Comparison of ENCODE assay signal across 16 cellular contexts in the genomic region with DNA sequence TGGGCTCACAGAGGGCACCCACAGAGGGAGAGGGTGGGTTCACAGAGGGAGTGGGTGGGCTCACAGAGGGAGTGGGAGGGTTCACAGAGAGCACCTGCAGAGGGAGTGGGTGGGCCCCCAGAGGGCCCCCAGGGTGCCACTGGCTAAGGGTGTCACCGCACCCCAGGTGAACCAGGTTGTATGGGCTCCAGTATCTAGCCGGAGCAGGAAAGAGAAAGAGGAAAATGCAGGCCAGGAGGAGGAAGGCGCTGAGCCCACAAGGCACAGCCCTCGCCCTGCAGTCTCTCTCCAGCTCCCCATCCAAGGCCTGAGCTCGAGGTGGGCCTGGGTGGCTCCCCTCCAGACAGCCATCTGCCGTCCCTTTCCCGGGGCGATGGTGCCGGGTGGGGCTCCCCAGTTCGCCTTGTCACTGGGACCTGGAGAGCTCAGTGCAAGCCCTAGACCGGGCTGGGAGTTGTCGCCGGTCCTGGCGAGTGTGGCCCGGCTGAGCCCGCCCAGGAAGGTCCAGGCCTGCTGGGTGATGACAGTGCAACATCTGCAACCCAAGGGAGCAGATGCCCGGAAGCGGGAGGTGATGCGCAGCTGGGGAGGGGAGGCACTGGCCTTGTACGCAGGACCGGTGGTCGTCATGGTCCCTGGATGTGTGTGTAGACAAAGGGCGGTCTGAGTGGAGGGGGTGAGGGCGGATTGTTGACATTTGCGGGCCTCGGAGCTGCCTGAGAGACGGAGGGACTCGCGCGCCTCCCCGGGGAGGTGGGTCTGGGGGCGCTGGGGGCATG. TPM values are rescaled to one million over a fixed set of nuclear protein-coding genes. Genes with fewer than 3 reads are reported as not detected.
DNase-seq lines count a peak whose midpoint lies in the region; ATAC-seq and TF ChIP-seq lines count a peak whose summit lies in the region.
"Had no signal": no experiment of that assay in that cellular context is flagged by ENCODE, and none has a peak within 500 bp of the region (broad histone marks: within the 10 kb centered on the region; RNA-seq: fewer than 3 reads in every experiment).

No MANE protein-coding gene starts in this region.

- TF ChIP-seq CTCF in GM23338 (conservative IDR thresholded peaks at IDR 0.05; ENCODE audit: low read depth in 2 of 2) (no peak), nephron (IDR thresholded peaks at IDR 0.05; ENCODE audit: unreplicated experiment in 3 of 3) (no peak)

- H3K9me2 ChIP-seq in GM23338 (ENCODE audit: insufficient read depth): no peaks in the 10 kb centered on the region

- intact Hi-C loops in activated T-helper 2 cell treated with anti-CD3 and anti-CD28 coated beads, Interferon-gamma antibody, Interleukin-2, Interleukin-4, amounts not matched to agents 10 μg/mL and 5 μg/mL and 100 μg/mL, durations not matched to agents 14 hours and 24 hours and 36 hours (cut with micrococcal nuclease): no loop called here

- peaks cover 6% of the 10 kb centered on the region; the same call in 1 of the 2 replicates for H4K20me1 ChIP-seq in GM23338 (replicated peaks; ENCODE audit: insufficient read depth)

- peaks cover 14% of the 10 kb centered on the region for H3K4me1 Mint-ChIP-seq in GM23338
- no peaks in the 10 kb centered on the region for H3K4me1 Mint-ChIP-seq in activated T-helper 2 cell treated with anti-CD3 and anti-CD28 coated beads, Interferon-gamma antibody, Interleukin-2, Interleukin-4, amounts not matched to agents 10 μg/mL and 5 μg/mL and 100 μg/mL, durations not matched to agents 14 hours and 24 hours and 36 hours (ENCODE audit: low read depth)
- H3K4me1 Mint-ChIP-seq in nephron: peaks cover 6% of the 10 kb centered on the region

- H3K27ac Mint-ChIP-seq in GM23338 (no peak overlapping the region), nephron (no peak overlapping the region)
- no peak overlapping the region for H3K27ac Mint-ChIP-seq in activated T-helper 2 cell treated with anti-CD3 and anti-CD28 coated beads, Interferon-gamma antibody, Interleukin-2, Interleukin-4, amounts not matched to agents 10 μg/mL and 5 μg/mL and 100 μg/mL, durations not matched to agents 14 hours and 24 hours and 36 hours
- H3K27ac Mint-ChIP-seq: naive B cell had no signal

- peak overlapping the region; percentile 87 for H3K4me2 ChIP-seq in GM23338

- H3K27me3 ChIP-seq in GM23338 (ENCODE audit: insufficient read depth): peaks cover 21% of the 10 kb centered on the region

- peak; percentile 78 for DNase-seq in DMS53 (lab: John Stamatoyannopoulos, UW)
- DNase-seq in DMS53 treated with DMSO at 0.1 percent for 48 hours (lab: John Stamatoyannopoulos, UW; ENCODE audit: unreplicated experiment): no peak
- peak; percentile 24 for DNase-seq in GM23338 (ENCODE audit: low spot score)
- no peak for DNase-seq in activated T-helper 2 cell treated with anti-CD3 and anti-CD28 coated beads, Interferon-gamma antibody, Interleukin-2, Interleukin-4, amounts not matched to agents 10 μg/mL and 5 μg/mL and 100 μg/mL, durations not matched to agents 14 hours and 24 hours and 36 hours (ENCODE audit: low spot score)
- no peak for DNase-seq in substantia nigra (lab: John Stamatoyannopoulos, UW)
- no peak for DNase-seq in activated CD8-positive, alpha-beta memory T cell treated with anti-CD3 and anti-CD28 coated beads, Interleukin-2, amount 50 U/mL, for 4 hours
- no peak for DNase-seq in NOMO-1 treated with dmso at 0.1 percent for 144 hours (lab: John Stamatoyannopoulos, UW; ENCODE audit: unreplicated experiment)
- DNase-seq: activated naive CD4-positive, alpha-beta T cell treated with Interleukin-2 at 50 U/mL for 16 hours; MM.1S; naive B cell; stimulated activated CD4-positive, alpha-beta T cell treated with anti-CD3 and anti-CD28 coated beads, Interleukin-1b, Interleukin-23, amount 100 ng/mL, for 48 hours had no signal

- H3K4me1 ChIP-seq in GM23338 (ENCODE audit: insufficient read depth): peaks cover 10% of the 10 kb centered on the region; the same call in 1 of the 2 replicates

- H3K27ac ChIP-seq in GM23338 (ENCODE audit: low read depth) (no peak overlapping the region), substantia nigra (ENCODE audit: low read depth, low read length, poor library complexity, severe bottlenecking) (no peak overlapping the region)

- H3K36me3 Mint-ChIP-seq in GM23338 (ENCODE audit: low read depth): no peaks in the 10 kb centered on the region; the same call in 2 of the 3 replicates
- no peaks in the 10 kb centered on the region for H3K36me3 Mint-ChIP-seq in activated T-helper 2 cell treated with anti-CD3 and anti-CD28 coated beads, Interferon-gamma antibody, Interleukin-2, Interleukin-4, amounts not matched to agents 10 μg/mL and 5 μg/mL and 100 μg/mL, durations not matched to agents 14 hours and 24 hours and 36 hours (ENCODE audit: low read depth)
- H3K36me3 Mint-ChIP-seq in nephron (ENCODE audit: low read depth): no peaks in the 10 kb centered on the region
- H3K36me3 Mint-ChIP-seq: naive B cell had no signal

- H3K4me3 ChIP-seq in GM23338: peak overlapping the region; percentile 61

- no peaks in the 10 kb centered on the region for H3K79me2 ChIP-seq in GM23338 (replicated peaks; ENCODE audit: insufficient read depth)

- H3K9me3 Mint-ChIP-seq in GM23338 (no peaks in the 10 kb centered on the region; the same call in 2 of the 3 replicates), nephron (peaks cover 3% of the 10 kb centered on the region)
- H3K9me3 Mint-ChIP-seq in activated T-helper 2 cell treated with anti-CD3 and anti-CD28 coated beads, Interferon-gamma antibody, Interleukin-2, Interleukin-4, amounts not matched to agents 10 μg/mL and 5 μg/mL and 100 μg/mL, durations not matched to agents 14 hours and 24 hours and 36 hours: no peaks in the 10 kb centered on the region

- H3K4me3 Mint-ChIP-seq in GM23338 (peak overlapping the region; percentile 78), nephron (peak overlapping the region; percentile 63 to 78 (median 71))
- peak overlapping the region; percentile 5 for H3K4me3 Mint-ChIP-seq in activated T-helper 2 cell treated with anti-CD3 and anti-CD28 coated beads, Interferon-gamma antibody, Interleukin-2, Interleukin-4, amounts not matched to agents 10 μg/mL and 5 μg/mL and 100 μg/mL, durations not matched to agents 14 hours and 24 hours and 36 hours (ENCODE audit: low read depth)

- no peaks in the 10 kb centered on the region for H3K36me3 ChIP-seq in GM23338 (ENCODE audit: insufficient read depth)
- H3K36me3 ChIP-seq: HAP-1 had no signal

- ATAC-seq in GM23338: peak; percentile 40

- H3K27me3 Mint-ChIP-seq in GM23338 (ENCODE audit: insufficient read depth, low read depth, poor library complexity) (peaks cover 25% of the 10 kb centered on the region), nephron (ENCODE audit: low read depth) (peaks cover 78% of the 10 kb centered on the region)
- peaks cover 27% of the 10 kb centered on the region for H3K27me3 Mint-ChIP-seq in activated T-helper 2 cell treated with anti-CD3 and anti-CD28 coated beads, Interferon-gamma antibody, Interleukin-2, Interleukin-4, amounts not matched to agents 10 μg/mL and 5 μg/mL and 100 μg/mL, durations not matched to agents 14 hours and 24 hours and 36 hours (ENCODE audit: low read depth)

- peak overlapping the region; percentile 92 for H2AFZ ChIP-seq in GM23338

- H3F3A ChIP-seq in GM23338 (replicated peaks; ENCODE audit: low read depth): no peaks in the 10 kb centered on the region

TF ChIP-seq in GM23338, 12 proteins besides CTCF, POLR2A, EP300 and RAD21:
- no peak for TF ChIP-seq EZH2 (IDR thresholded peaks at IDR 0.05; ENCODE audit: low read depth, unreplicated experiment)

RNA-seq across cellular contexts. Expression of gene TMEM179, which starts 0.8 kb away (rescaled TPM):
- 4.8 and 5.0 TPM in 2 replicates for total RNA-seq in GM23338 (2014; rRNA removed; shearing (Covaris generic))
- polyA plus RNA-seq in GM23338 (2016; fragmentation: Nextera tagmentation; extraction: Ambion mirVana): 1.0 and 2.2 TPM in 2 replicates
- total RNA-seq in activated T-helper 2 cell treated with anti-CD3 and anti-CD28 coated beads, Interferon-gamma antibody, Interleukin-2, Interleukin-4, amounts not matched to agents 10 μg/mL and 5 μg/mL and 100 μg/mL, durations not matched to agents 14 hours and 24 hours and 36 hours: 0.18 and 0.30 TPM in 2 replicates
- total RNA-seq: RPMI7951, subcutaneous adipose tissue had no signal

RNA-seq across cellular contexts. Expression of gene C14orf180, which starts 24.2 kb away (rescaled TPM):
- not detected in 2 replicates for total RNA-seq in GM23338 (2014; rRNA removed; shearing (Covaris generic))
- polyA plus RNA-seq in GM23338 (2016; fragmentation: Nextera tagmentation; extraction: Ambion mirVana): not detected in 2 replicates
- not detected in 2 replicates for total RNA-seq in activated T-helper 2 cell treated with anti-CD3 and anti-CD28 coated beads, Interferon-gamma antibody, Interleukin-2, Interleukin-4, amounts not matched to agents 10 μg/mL and 5 μg/mL and 100 μg/mL, durations not matched to agents 14 hours and 24 hours and 36 hours
- total RNA-seq: dermis microvascular lymphatic vessel endothelial cell, RPMI7951 had no signal

Comparison
In these comparisons a context has a peak if more than half of its experiments do, and no peak if none do; other contexts are left out.
1. DNase-seq: peak in DMS53 (single experiment) and GM23338 (single experiment); none in DMS53 treated with DMSO at 0.1 percent for 48 hours (single experiment), activated T-helper 2 cell treated with anti-CD3 and anti-CD28 coated beads, Interferon-gamma antibody, Interleukin-2, Interleukin-4, amounts not matched to agents 10 μg/mL and 5 μg/mL and 100 μg/mL, durations not matched to agents 14 hours and 24 hours and 36 hours (single experiment), substantia nigra (0 of 49), activated CD8-positive, alpha-beta memory T cell treated with anti-CD3 and anti-CD28 coated beads, Interleukin-2, amount 50 U/mL, for 4 hours (single experiment) and NOMO-1 treated with dmso at 0.1 percent for 144 hours (single experiment).
2. H3K4me3 Mint-ChIP-seq: peak in every context shown above with its lines; median percentile 78 in GM23338; 71 in nephron; 5 in activated T-helper 2 cell treated with anti-CD3 and anti-CD28 coated beads, Interferon-gamma antibody, Interleukin-2, Interleukin-4, amounts not matched to agents 10 μg/mL and 5 μg/mL and 100 μg/mL, durations not matched to agents 14 hours and 24 hours and 36 hours.